Comparison of ENCODE assay signal across 10 cellular contexts in genomic region chr2:58131191-58132011, GRCh38.
A peak's percentile ranks its signal among the peaks of the same experiment; 100 is the strongest.
DNase-seq lines count a peak whose midpoint lies in the region; ATAC-seq and TF ChIP-seq lines count a peak whose summit lies in the region.
"Had no signal": no experiment of that assay in that cellular context is flagged by ENCODE, and none has a peak within 500 bp of the region (broad histone marks: within the 10 kb centered on the region; RNA-seq: fewer than 3 reads in every experiment).

No MANE protein-coding gene starts in this region.

- H3K27me3 Mint-ChIP-seq in MCF 10A (ENCODE audit: insufficient read depth, unreplicated experiment) = no peaks in the 10 kb centered on the region

- H3K27ac ChIP-seq in breast epithelium (no peak overlapping the region), aorta (ENCODE audit: low read depth in 1 of 2, low read length in 2 of 2) (no peak overlapping the region)

- H3K9me3 ChIP-seq in breast epithelium = no peaks in the 10 kb centered on the region
- H3K9me3 ChIP-seq in adipocyte (ENCODE audit: control insufficient read depth, low read length) = no peaks in the 10 kb centered on the region
- no peaks in the 10 kb centered on the region for H3K9me3 ChIP-seq in aorta (ENCODE audit: control insufficient read depth, low read length)
- no peaks in the 10 kb centered on the region for H3K9me3 ChIP-seq in MG63

- BruUV-seq in MCF 10A (replicated peaks; lab: Mats Ljungman, UMichigan) = no TSS peak

- intact Hi-C loops in MCF 10A (cut with micrococcal nuclease) = loop anchor here (1.0 to 2.0 kb wide), 2 partner anchors 225 to 317 kb away; no protein-coding TSS in a partner anchor
- intact Hi-C loops in breast epithelium (cut with DNase I; ENCODE audit: low total_unique reads) = loop anchor here (5.0 kb wide), 1 partner anchor 1916 kb away; no protein-coding TSS in a partner anchor
- intact Hi-C loops in aorta (cut with DNase I) = no loop called here

- no peak overlapping the region for H3K4me3 ChIP-seq in breast epithelium
- H3K4me3 ChIP-seq in adipocyte (ENCODE audit: low read length) = peak overlapping the region; percentile 24
- H3K4me3 ChIP-seq in aorta (ENCODE audit: low read length in 2 of 2) = no peak overlapping the region
- H3K4me3 ChIP-seq in MG63 = no peak overlapping the region

- H3K9me3 Mint-ChIP-seq in MCF 10A (ENCODE audit: unreplicated experiment) = no peaks in the 10 kb centered on the region

- DNase-seq in MCF 10A (ENCODE audit: unreplicated experiment) (no peak), breast epithelium (ENCODE audit: low spot score in 2 of 2) (no peak), adipocyte (ENCODE audit: low read depth) (peak; percentile 64), inferior parietal cortex (ENCODE audit: extremely low spot score) (peak; percentile 65), aorta (peak in 1 of 2 donors; percentile 56), COLO668 (lab: John Stamatoyannopoulos, UW; ENCODE audit: unreplicated experiment) (no peak), MG63 (no peak)
- DNase-seq: DMS153, MV-4-11 had no signal

- H3K4me1 ChIP-seq in breast epithelium (no peaks in the 10 kb centered on the region), adipocyte (ENCODE audit: control insufficient read depth, insufficient read depth, low read length) (peaks cover 38% of the 10 kb centered on the region), aorta (ENCODE audit: control insufficient read depth in 1 of 2, insufficient read depth in 2 of 2, low read length in 2 of 2) (no peaks in the 10 kb centered on the region)

- peaks cover 26% of the 10 kb centered on the region for H3K36me3 Mint-ChIP-seq in MCF 10A (ENCODE audit: insufficient read depth, unreplicated experiment)

- peak overlapping the region; percentile 66 for H3K27ac Mint-ChIP-seq in MCF 10A (ENCODE audit: low read depth, unreplicated experiment)

- H3K4me3 Mint-ChIP-seq in MCF 10A (ENCODE audit: unreplicated experiment) = no peak overlapping the region

- no peaks in the 10 kb centered on the region for H3K36me3 ChIP-seq in breast epithelium
- H3K36me3 ChIP-seq in adipocyte (ENCODE audit: control insufficient read depth, insufficient read depth, low read length, severe bottlenecking) = no peaks in the 10 kb centered on the region
- H3K36me3 ChIP-seq in aorta (ENCODE audit: control insufficient read depth in 1 of 2, insufficient read depth in 2 of 2, low read length in 1 of 2) = no peaks in the 10 kb centered on the region
- peaks cover 5% of the 10 kb centered on the region for H3K36me3 ChIP-seq in MG63

- TF ChIP-seq CTCF in MCF 10A (IDR thresholded peaks at IDR 0.05; ENCODE audit: unreplicated experiment) = peak; percentile 13
- no peak for TF ChIP-seq CTCF in breast epithelium (IDR thresholded peaks at IDR 0.05)

- ATAC-seq in aorta (ENCODE audit: low FRiP score) (peak; percentile 67), GM21423 (IDR thresholded peaks at IDR 0.05; ENCODE audit: unreplicated experiment) (no peak)

- TF ChIP-seq POLR2A in breast epithelium (IDR thresholded peaks at IDR 0.05) = no peak

- CTCF ChIA-PET in MCF 10A (lab: Yijun Ruan, JAX) = interaction anchor here (0.5 to 1.8 kb wide), 9 partner anchors 11 to 606 kb away, joined by 3 to 8 read pairs (median 4); no protein-coding TSS in a partner anchor

- H3K4me1 Mint-ChIP-seq in MCF 10A (ENCODE audit: insufficient read depth, unreplicated experiment) = peaks cover 15% of the 10 kb centered on the region

- H3K9ac ChIP-seq in adipocyte (ENCODE audit: low read length) = peak overlapping the region; percentile 57

- H3K27me3 ChIP-seq in breast epithelium (no peaks in the 10 kb centered on the region), adipocyte (replicated peaks; ENCODE audit: control insufficient read depth, insufficient read depth, low read length) (no peaks in the 10 kb centered on the region), aorta (ENCODE audit: control insufficient read depth in 1 of 2, insufficient read depth in 2 of 2, low read length in 1 of 2) (no peaks in the 10 kb centered on the region), MG63 (no peaks in the 10 kb centered on the region)

- WGBS in aorta, 2 donors = 13 to 15% methylated on average over 5 of the region's 5 CpGs

- POLR2A ChIA-PET in MCF 10A (lab: Yijun Ruan, JAX) = interaction anchor here (0.7 to 1.0 kb wide), 3 partner anchors 12 to 270 kb away, joined by 3 to 6 read pairs (median 3); partner anchors contain the start of gene VRK2

Comparison
In these comparisons a context has a peak if more than half of its experiments do, and no peak if none do; other contexts are left out.
1. DNase-seq: peak in adipocyte (single experiment) and inferior parietal cortex (single experiment); none in MCF 10A (single experiment), breast epithelium (0 of 2), COLO668 (single experiment) and MG63 (single experiment).
2. intact Hi-C loops: an anchor here in MCF 10A (1.0 to 2.0 kb wide) and breast epithelium (5.0 kb wide); none called in aorta.